Comparison of ENCODE assay signal across 18 cellular contexts in the genomic region with DNA sequence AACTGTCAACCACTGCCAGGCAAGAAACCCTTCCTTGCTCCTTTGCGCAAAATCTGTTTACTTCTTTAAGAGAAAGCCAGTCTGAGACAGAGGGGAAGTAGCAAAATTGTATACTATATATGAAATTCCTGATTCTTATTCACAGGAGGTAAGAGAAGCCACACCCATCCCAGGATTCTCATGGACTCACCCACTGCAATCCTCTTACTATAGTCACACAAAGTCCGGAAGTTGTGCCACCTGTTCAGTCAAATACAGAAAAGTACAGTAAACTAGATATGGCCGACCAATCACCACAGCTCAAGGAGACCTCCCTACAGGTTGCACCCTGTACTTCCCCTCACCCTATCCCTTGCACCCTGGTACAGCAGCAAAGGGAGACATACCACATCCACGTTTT. TPM values are rescaled to one million over a fixed set of nuclear protein-coding genes. Genes with fewer than 3 reads are reported as not detected.
DNase-seq lines count a peak whose midpoint lies in the region; ATAC-seq and TF ChIP-seq lines count a peak whose summit lies in the region.
"Had no signal": no experiment of that assay in that cellular context is flagged by ENCODE, and none has a peak within 500 bp of the region (broad histone marks: within the 10 kb centered on the region; RNA-seq: fewer than 3 reads in every experiment).

No MANE protein-coding gene starts in this region.

- peaks cover 0 to 17% (median 8%) of the 10 kb centered on the region in 3 donors for H3K4me1 Mint-ChIP-seq in IgD-negative memory B cell
- no peaks in the 10 kb centered on the region for H3K4me1 Mint-ChIP-seq in brain
- peaks cover 5% of the 10 kb centered on the region for H3K4me1 Mint-ChIP-seq in nephron progenitor cell

- H3K4me1 ChIP-seq in DND-41 (ENCODE audit: insufficient read depth, low read length) (peaks cover 33% of the 10 kb centered on the region), left ventricle myocardium inferior (peaks cover 26% of the 10 kb centered on the region)

- no peak for ATAC-seq in DND-41 (ENCODE audit: insufficient read depth, low read depth)
- ATAC-seq in GM19467 (IDR thresholded peaks at IDR 0.05; ENCODE audit: unreplicated experiment) = no peak
- ATAC-seq: activated T-cell treated with anti-CD3 and anti-CD28 coated beads, Interleukin-2, amount 50 U/mL, for 72 hours; GM12878 had no signal

- intact Hi-C loops in left ventricle myocardium inferior (cut with micrococcal nuclease) = no loop called here

- H3K9me3 Mint-ChIP-seq in IgD-negative memory B cell (no peaks in the 10 kb centered on the region), brain (no peaks in the 10 kb centered on the region), nephron progenitor cell (no peaks in the 10 kb centered on the region)
- H3K9me3 Mint-ChIP-seq: activated T-cell treated with anti-CD3 and anti-CD28 coated beads, Interleukin-2, amount 50 U/mL, for 72 hours; CD14-positive monocyte had no signal

- DNase-seq in DND-41 (no peak), nephron progenitor cell (no peak), ecto neural progenitor cell (ENCODE audit: low spot score) (no peak), germinal center (ENCODE audit: low spot score) (no peak), left ventricle myocardium inferior (no peak)
- DNase-seq: activated CD4-positive, alpha-beta T cell treated with anti-CD3 and anti-CD28 coated beads for 4 hours; activated T-cell treated with anti-CD3 and anti-CD28 coated beads, Interleukin-2, amount 50 U/mL, for 72 hours; amygdala; erythroblast; kidney glomerular epithelial cell; NCI-H1694 treated with DMSO at 0.1 percent for 48 hours; NCI-H526 had no signal

- no peak overlapping the region for H3K9ac ChIP-seq in DND-41 (ENCODE audit: low read depth, low read length)
- H3K9ac ChIP-seq: parathyroid adenoma had no signal

- H4K20me1 ChIP-seq in DND-41 (ENCODE audit: insufficient read depth, low read length) = no peaks in the 10 kb centered on the region

- H3K27me3 Mint-ChIP-seq in IgD-negative memory B cell = no peaks in the 10 kb centered on the region
- no peaks in the 10 kb centered on the region for H3K27me3 Mint-ChIP-seq in brain
- H3K27me3 Mint-ChIP-seq in nephron progenitor cell (ENCODE audit: low read depth, poor library complexity) = no peaks in the 10 kb centered on the region

- peaks cover 23% of the 10 kb centered on the region for H3K79me2 ChIP-seq in DND-41 (ENCODE audit: insufficient read depth, low read length)
- H3K79me2 ChIP-seq: parathyroid adenoma had no signal

- peaks cover 54% of the 10 kb centered on the region for H3K36me3 ChIP-seq in DND-41 (ENCODE audit: insufficient read depth, low read length)
- H3K36me3 ChIP-seq in left ventricle myocardium inferior = peaks cover 56% of the 10 kb centered on the region

- H3K4me2 ChIP-seq in DND-41 (ENCODE audit: insufficient read depth, low read length) = peak overlapping the region; percentile 16; the same call in 1 of the 2 replicates

- H3K27me3 ChIP-seq in DND-41 (ENCODE audit: insufficient read depth, low read length, poor library complexity) (no peaks in the 10 kb centered on the region), left ventricle myocardium inferior (ENCODE audit: low read depth) (no peaks in the 10 kb centered on the region)

- H3K36me3 Mint-ChIP-seq in IgD-negative memory B cell (peaks cover 10% of the 10 kb centered on the region), brain (peaks cover 54% of the 10 kb centered on the region), nephron progenitor cell (ENCODE audit: low read depth) (peaks cover 55% of the 10 kb centered on the region)

- H2AFZ ChIP-seq in DND-41 (ENCODE audit: low read depth, low read length) = no peak overlapping the region
- H2AFZ ChIP-seq: parathyroid adenoma had no signal

- H3K4me3 Mint-ChIP-seq in IgD-negative memory B cell (peak overlapping the region in 1 of 4 donors; percentile 26), brain (peak overlapping the region in 4 of 5 experiments; percentile 19 to 65 (median 46)), nephron progenitor cell (peak overlapping the region; percentile 7)
- H3K4me3 Mint-ChIP-seq: CD14-positive monocyte had no signal

- H3K9me3 ChIP-seq in DND-41 (ENCODE audit: insufficient read depth, low read length, severe bottlenecking) = no peaks in the 10 kb centered on the region
- H3K9me3 ChIP-seq in left ventricle myocardium inferior (replicated peaks) = no peaks in the 10 kb centered on the region

- TF ChIP-seq CTCF in DND-41 (IDR thresholded peaks at IDR 0.05; ENCODE audit: borderline replicate concordance, extremely low read depth, low read length, poor library complexity, severe bottlenecking) (no peak), brain (conservative IDR thresholded peaks at IDR 0.05) (no peak), nephron progenitor cell (IDR thresholded peaks at IDR 0.05) (no peak), left ventricle myocardium inferior (IDR thresholded peaks at IDR 0.05; ENCODE audit: borderline replicate concordance) (no peak)

- H3K4me3 ChIP-seq in DND-41 (ENCODE audit: low read depth in 1 of 2, low read length in 2 of 2) (no peak overlapping the region), left ventricle myocardium inferior (no peak overlapping the region)
- H3K4me3 ChIP-seq: GM12878 had no signal

- no peak overlapping the region for H3K27ac ChIP-seq in DND-41 (ENCODE audit: low read length)
- no peak overlapping the region for H3K27ac ChIP-seq in left ventricle myocardium inferior (replicated peaks)
- H3K27ac ChIP-seq: parathyroid adenoma had no signal

- peak overlapping the region in 2 of 3 donors; percentile 8 to 50 for H3K27ac Mint-ChIP-seq in IgD-negative memory B cell
- peak overlapping the region in 3 of 5 experiments; percentile 13 to 28 (median 28) for H3K27ac Mint-ChIP-seq in brain
- no peak overlapping the region for H3K27ac Mint-ChIP-seq in nephron progenitor cell

RNA-seq across cellular contexts. Expression of gene PRMT5, which starts 2.9 kb away (rescaled TPM):
- polyA plus RNA-seq in IgD-negative memory B cell = 45.0 TPM
- polyA plus RNA-seq in brain (ENCODE audit: insufficient read depth, low read depth, low replicate concordance) = 64.5 TPM
- 59.0 TPM for total RNA-seq in left ventricle myocardium inferior

RNA-seq across cellular contexts. Expression of gene RBM23, which starts 7.4 kb away (rescaled TPM):
- polyA plus RNA-seq in IgD-negative memory B cell (49.7 TPM), brain (ENCODE audit: insufficient read depth, low read depth, low replicate concordance) (104 TPM)
- 42.1 TPM for total RNA-seq in left ventricle myocardium inferior

RNA-seq across cellular contexts. Expression of gene HAUS4, which starts 30.6 kb away (rescaled TPM):
- polyA plus RNA-seq in IgD-negative memory B cell (28.5 TPM), brain (ENCODE audit: insufficient read depth, low read depth, low replicate concordance) (37.9 TPM)
- total RNA-seq in left ventricle myocardium inferior = 17.9 TPM

RNA-seq across cellular contexts. Expression of gene REM2, which starts 43.3 kb away (rescaled TPM):
- polyA plus RNA-seq in IgD-negative memory B cell (2.6 TPM), brain (ENCODE audit: insufficient read depth, low read depth, low replicate concordance) (9.3 TPM)
- not detected for total RNA-seq in left ventricle myocardium inferior
- polyA plus RNA-seq: CD14-positive monocyte had no signal

RNA-seq across cellular contexts. Expression of gene LRP10, which starts 54.8 kb away (rescaled TPM):
- polyA plus RNA-seq in IgD-negative memory B cell (113 TPM), brain (ENCODE audit: insufficient read depth, low read depth, low replicate concordance) (51.6 TPM)
- 48.3 TPM for total RNA-seq in left ventricle myocardium inferior
